ENCODE assay signal across 2 cellular contexts in the genomic region with DNA sequence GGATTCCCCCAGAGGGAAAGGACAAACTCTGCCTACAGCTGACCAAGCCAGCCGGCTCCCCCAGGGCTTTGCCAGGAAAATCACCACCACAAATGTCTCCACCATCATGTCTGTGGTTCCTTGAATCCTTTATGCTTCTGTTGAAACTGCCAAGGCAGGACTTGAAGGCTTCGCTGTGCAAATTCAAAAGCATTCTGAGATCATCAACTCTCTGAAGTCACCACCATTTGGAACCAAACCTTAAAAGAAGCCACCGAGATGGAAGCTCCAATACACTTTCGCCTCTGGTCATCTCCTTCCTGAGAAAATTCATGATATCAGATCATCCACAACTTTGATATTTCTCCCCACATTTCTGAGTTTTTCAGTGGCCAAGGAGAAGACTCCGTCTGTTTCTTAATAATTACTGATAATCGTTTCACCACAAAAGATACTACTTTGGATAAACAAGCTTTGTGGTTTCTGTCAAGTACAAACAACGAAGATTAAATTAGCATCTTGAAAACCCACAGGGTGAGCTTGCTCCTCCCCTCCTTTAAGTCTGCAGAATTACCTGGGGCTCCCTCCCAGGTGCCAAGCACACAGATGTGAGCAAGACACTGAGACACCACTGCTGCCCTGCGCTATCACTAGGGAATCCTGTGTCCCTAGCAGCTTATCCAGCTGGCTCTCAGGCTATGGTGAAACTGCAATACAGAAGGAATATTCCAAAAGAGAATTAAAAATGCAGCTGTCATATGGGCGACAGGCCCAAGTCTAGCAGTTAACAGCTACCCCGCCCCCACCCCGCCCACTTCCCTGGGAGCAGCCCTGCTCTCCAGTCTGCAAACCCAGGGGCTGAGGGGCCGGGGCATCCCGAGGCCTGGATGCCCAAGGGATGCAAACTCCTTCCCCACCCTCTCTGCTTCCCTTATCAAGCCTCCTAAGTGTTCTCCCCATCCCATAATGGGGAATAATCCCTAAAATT.
TF ChIP-seq lines count a peak whose summit lies in the region.

No MANE protein-coding gene starts in this region.

TF ChIP-seq in GM12878, 131 proteins besides CTCF, POLR2A, EP300 and RAD21:
- peak; percentile 25; the same call in 1 of the 2 replicates for TF ChIP-seq RUNX3 (IDR thresholded peaks at IDR 0.05; ENCODE audit: low read length)
- no peak for TF ChIP-seq ZBED1 (IDR thresholded peaks at IDR 0.05; ENCODE audit: borderline replicate concordance)
TF ChIP-seq in GM12878: peak in this region for 1.

TF ChIP-seq in SK-N-SH, 30 proteins besides CTCF, POLR2A, EP300 and RAD21:
- TF ChIP-seq EZH2phosphoT487 (IDR thresholded peaks at IDR 0.05; ENCODE audit: borderline replicate concordance, low read depth) = no peak
- TF ChIP-seq, protein P1, sequence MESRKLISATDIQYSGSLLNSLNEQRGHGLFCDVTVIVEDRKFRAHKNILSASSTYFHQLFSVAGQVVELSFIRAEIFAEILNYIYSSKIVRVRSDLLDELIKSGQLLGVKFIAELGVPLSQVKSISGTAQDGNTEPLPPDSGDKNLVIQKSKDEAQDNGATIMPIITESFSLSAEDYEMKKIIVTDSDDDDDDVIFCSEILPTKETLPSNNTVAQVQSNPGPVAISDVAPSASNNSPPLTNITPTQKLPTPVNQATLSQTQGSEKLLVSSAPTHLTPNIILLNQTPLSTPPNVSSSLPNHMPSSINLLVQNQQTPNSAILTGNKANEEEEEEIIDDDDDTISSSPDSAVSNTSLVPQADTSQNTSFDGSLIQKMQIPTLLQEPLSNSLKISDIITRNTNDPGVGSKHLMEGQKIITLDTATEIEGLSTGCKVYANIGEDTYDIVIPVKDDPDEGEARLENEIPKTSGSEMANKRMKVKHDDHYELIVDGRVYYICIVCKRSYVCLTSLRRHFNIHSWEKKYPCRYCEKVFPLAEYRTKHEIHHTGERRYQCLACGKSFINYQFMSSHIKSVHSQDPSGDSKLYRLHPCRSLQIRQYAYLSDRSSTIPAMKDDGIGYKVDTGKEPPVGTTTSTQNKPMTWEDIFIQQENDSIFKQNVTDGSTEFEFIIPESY (IDR thresholded peaks at IDR 0.05; ENCODE audit: borderline replicate concordance, low read depth) = no peak
- TF ChIP-seq TCF12 (IDR thresholded peaks at IDR 0.05) = no peak
- TF ChIP-seq POLR2AphosphoS5 (IDR thresholded peaks at IDR 0.05; ENCODE audit: low read depth, low read length) = no peak
- TF ChIP-seq MXI1 (IDR thresholded peaks at IDR 0.05; ENCODE audit: low read depth, low read length) = no peak
- TF ChIP-seq FOXM1 (IDR thresholded peaks at IDR 0.05; ENCODE audit: low read depth) = no peak
- TF ChIP-seq TEAD4 (IDR thresholded peaks at IDR 0.05; ENCODE audit: borderline replicate concordance, insufficient read depth) = no peak
- no peak for TF ChIP-seq SMC3 (IDR thresholded peaks at IDR 0.05; ENCODE audit: low read depth, low read length)
- TF ChIP-seq, protein P2, sequence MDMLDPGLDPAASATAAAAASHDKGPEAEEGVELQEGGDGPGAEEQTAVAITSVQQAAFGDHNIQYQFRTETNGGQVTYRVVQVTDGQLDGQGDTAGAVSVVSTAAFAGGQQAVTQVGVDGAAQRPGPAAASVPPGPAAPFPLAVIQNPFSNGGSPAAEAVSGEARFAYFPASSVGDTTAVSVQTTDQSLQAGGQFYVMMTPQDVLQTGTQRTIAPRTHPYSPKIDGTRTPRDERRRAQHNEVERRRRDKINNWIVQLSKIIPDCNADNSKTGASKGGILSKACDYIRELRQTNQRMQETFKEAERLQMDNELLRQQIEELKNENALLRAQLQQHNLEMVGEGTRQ (IDR thresholded peaks at IDR 0.05; ENCODE audit: borderline replicate concordance, low read depth, low read length) = no peak
- TF ChIP-seq FOSL2 (IDR thresholded peaks at IDR 0.05; ENCODE audit: borderline replicate concordance, low read depth) = no peak
- TF ChIP-seq MEF2A (IDR thresholded peaks at IDR 0.05; ENCODE audit: borderline replicate concordance, low read depth) = no peak
- no peak for TF ChIP-seq GATA2 (CRISPR knock-in tag; IDR thresholded peaks at IDR 0.05)
- TF ChIP-seq, protein P3, sequence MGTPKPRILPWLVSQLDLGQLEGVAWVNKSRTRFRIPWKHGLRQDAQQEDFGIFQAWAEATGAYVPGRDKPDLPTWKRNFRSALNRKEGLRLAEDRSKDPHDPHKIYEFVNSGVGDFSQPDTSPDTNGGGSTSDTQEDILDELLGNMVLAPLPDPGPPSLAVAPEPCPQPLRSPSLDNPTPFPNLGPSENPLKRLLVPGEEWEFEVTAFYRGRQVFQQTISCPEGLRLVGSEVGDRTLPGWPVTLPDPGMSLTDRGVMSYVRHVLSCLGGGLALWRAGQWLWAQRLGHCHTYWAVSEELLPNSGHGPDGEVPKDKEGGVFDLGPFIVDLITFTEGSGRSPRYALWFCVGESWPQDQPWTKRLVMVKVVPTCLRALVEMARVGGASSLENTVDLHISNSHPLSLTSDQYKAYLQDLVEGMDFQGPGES (IDR thresholded peaks at IDR 0.05; ENCODE audit: low read depth, low read length) = no peak
- no peak for TF ChIP-seq CHD2 (IDR thresholded peaks at IDR 0.05; ENCODE audit: low read length, partially characterized antibody)
- TF ChIP-seq YY1 (IDR thresholded peaks at IDR 0.05; ENCODE audit: low read depth) = no peak
- TF ChIP-seq JUND (IDR thresholded peaks at IDR 0.05) = no peak
- TF ChIP-seq NFIC (IDR thresholded peaks at IDR 0.05; ENCODE audit: borderline replicate concordance) = no peak
- no peak for TF ChIP-seq SIN3A (IDR thresholded peaks at IDR 0.05; ENCODE audit: borderline replicate concordance, low read depth, low read length)
